1 cellular context compared by ENCODE assay signal in genomic region chr10:64732372-64732715, GRCh38.
TF ChIP-seq lines count a peak whose summit lies in the region.

No MANE protein-coding gene starts in this region.

TF ChIP-seq in GM23338, 12 proteins besides CTCF, POLR2A, EP300 and RAD21 (continued from another document):
- TF ChIP-seq, protein P1, sequence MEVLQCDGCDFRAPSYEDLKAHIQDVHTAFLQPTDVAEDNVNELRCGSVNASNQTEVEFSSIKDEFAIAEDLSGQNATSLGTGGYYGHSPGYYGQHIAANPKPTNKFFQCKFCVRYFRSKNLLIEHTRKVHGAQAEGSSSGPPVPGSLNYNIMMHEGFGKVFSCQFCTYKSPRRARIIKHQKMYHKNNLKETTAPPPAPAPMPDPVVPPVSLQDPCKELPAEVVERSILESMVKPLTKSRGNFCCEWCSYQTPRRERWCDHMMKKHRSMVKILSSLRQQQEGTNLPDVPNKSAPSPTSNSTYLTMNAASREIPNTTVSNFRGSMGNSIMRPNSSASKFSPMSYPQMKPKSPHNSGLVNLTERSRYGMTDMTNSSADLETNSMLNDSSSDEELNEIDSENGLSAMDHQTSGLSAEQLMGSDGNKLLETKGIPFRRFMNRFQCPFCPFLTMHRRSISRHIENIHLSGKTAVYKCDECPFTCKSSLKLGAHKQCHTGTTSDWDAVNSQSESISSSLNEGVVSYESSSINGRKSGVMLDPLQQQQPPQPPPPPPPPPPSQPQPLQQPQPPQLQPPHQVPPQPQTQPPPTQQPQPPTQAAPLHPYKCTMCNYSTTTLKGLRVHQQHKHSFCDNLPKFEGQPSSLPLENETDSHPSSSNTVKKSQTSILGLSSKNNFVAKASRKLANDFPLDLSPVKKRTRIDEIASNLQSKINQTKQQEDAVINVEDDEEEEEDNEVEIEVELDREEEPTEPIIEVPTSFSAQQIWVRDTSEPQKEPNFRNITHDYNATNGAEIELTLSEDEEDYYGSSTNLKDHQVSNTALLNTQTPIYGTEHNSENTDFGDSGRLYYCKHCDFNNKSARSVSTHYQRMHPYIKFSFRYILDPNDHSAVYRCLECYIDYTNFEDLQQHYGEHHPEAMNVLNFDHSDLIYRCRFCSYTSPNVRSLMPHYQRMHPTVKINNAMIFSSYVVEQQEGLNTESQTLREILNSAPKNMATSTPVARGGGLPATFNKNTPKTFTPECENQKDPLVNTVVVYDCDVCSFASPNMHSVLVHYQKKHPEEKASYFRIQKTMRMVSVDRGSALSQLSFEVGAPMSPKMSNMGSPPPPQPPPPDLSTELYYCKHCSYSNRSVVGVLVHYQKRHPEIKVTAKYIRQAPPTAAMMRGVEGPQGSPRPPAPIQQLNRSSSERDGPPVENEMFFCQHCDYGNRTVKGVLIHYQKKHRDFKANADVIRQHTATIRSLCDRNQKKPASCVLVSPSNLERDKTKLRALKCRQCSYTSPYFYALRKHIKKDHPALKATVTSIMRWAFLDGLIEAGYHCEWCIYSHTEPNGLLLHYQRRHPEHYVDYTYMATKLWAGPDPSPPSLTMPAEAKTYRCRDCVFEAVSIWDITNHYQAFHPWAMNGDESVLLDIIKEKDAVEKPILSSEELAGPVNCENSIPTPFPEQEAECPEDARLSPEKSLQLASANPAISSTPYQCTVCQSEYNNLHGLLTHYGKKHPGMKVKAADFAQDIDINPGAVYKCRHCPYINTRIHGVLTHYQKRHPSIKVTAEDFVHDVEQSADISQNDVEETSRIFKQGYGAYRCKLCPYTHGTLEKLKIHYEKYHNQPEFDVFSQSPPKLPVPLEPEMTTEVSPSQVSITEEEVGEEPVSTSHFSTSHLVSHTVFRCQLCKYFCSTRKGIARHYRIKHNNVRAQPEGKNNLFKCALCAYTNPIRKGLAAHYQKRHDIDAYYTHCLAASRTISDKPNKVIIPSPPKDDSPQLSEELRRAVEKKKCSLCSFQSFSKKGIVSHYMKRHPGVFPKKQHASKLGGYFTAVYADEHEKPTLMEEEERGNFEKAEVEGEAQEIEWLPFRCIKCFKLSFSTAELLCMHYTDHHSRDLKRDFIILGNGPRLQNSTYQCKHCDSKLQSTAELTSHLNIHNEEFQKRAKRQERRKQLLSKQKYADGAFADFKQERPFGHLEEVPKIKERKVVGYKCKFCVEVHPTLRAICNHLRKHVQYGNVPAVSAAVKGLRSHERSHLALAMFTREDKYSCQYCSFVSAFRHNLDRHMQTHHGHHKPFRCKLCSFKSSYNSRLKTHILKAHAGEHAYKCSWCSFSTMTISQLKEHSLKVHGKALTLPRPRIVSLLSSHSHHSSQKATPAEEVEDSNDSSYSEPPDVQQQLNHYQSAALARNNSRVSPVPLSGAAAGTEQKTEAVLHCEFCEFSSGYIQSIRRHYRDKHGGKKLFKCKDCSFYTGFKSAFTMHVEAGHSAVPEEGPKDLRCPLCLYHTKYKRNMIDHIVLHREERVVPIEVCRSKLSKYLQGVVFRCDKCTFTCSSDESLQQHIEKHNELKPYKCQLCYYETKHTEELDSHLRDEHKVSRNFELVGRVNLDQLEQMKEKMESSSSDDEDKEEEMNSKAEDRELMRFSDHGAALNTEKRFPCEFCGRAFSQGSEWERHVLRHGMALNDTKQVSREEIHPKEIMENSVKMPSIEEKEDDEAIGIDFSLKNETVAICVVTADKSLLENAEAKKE (CRISPR knock-in tag; IDR thresholded peaks at IDR 0.05): no peak
- TF ChIP-seq EZH2phosphoT487 (IDR thresholded peaks at IDR 0.05; ENCODE audit: unreplicated experiment): no peak
- TF ChIP-seq CREB1 (CRISPR knock-in tag; IDR thresholded peaks at IDR 0.05; ENCODE audit: low read depth): no peak
- TF ChIP-seq JUNB (IDR thresholded peaks at IDR 0.05; ENCODE audit: unreplicated experiment): no peak
- TF ChIP-seq ZNF114 (CRISPR knock-in tag; IDR thresholded peaks at IDR 0.05): no peak
- TF ChIP-seq POLR2AphosphoS5 (IDR thresholded peaks at IDR 0.05; ENCODE audit: low read depth): no peak
- TF ChIP-seq, protein P2, sequence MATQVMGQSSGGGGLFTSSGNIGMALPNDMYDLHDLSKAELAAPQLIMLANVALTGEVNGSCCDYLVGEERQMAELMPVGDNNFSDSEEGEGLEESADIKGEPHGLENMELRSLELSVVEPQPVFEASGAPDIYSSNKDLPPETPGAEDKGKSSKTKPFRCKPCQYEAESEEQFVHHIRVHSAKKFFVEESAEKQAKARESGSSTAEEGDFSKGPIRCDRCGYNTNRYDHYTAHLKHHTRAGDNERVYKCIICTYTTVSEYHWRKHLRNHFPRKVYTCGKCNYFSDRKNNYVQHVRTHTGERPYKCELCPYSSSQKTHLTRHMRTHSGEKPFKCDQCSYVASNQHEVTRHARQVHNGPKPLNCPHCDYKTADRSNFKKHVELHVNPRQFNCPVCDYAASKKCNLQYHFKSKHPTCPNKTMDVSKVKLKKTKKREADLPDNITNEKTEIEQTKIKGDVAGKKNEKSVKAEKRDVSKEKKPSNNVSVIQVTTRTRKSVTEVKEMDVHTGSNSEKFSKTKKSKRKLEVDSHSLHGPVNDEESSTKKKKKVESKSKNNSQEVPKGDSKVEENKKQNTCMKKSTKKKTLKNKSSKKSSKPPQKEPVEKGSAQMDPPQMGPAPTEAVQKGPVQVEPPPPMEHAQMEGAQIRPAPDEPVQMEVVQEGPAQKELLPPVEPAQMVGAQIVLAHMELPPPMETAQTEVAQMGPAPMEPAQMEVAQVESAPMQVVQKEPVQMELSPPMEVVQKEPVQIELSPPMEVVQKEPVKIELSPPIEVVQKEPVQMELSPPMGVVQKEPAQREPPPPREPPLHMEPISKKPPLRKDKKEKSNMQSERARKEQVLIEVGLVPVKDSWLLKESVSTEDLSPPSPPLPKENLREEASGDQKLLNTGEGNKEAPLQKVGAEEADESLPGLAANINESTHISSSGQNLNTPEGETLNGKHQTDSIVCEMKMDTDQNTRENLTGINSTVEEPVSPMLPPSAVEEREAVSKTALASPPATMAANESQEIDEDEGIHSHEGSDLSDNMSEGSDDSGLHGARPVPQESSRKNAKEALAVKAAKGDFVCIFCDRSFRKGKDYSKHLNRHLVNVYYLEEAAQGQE (IDR thresholded peaks at IDR 0.05; ENCODE audit: unreplicated experiment): no peak
- no peak for TF ChIP-seq EZH2 (IDR thresholded peaks at IDR 0.05; ENCODE audit: low read depth, unreplicated experiment)
- no peak for TF ChIP-seq NANOG (IDR thresholded peaks at IDR 0.05; ENCODE audit: borderline replicate concordance)
- TF ChIP-seq ZNF331 (CRISPR knock-in tag; IDR thresholded peaks at IDR 0.05; ENCODE audit: low read depth): no peak
